In the genomic region with DNA sequence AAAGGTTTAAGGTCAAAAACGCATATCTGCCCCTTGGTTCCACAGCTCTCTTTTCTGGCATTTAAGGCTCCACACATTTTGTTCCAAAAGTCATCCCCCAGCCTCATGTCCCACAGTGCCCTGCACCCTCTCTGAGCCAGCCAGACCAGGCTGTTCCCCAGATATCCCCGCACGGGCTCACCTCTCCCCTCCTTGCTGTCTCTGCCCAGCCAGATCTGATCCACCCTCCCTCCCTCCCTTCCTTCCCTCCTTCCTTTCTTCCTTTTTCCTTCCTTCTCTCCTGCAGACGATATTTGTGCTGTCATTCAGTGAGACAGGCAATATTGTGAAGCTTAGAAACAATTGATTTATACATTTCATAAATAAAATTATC, we compare ENCODE assay signal across 11 cellular contexts. TPM values are rescaled to one million over a fixed set of nuclear protein-coding genes. Genes with fewer than 3 reads are reported as not detected.
DNase-seq lines count a peak whose midpoint lies in the region; ATAC-seq and TF ChIP-seq lines count a peak whose summit lies in the region.
"Had no signal": no experiment of that assay in that cellular context is flagged by ENCODE, and none has a peak within 500 bp of the region (broad histone marks: within the 10 kb centered on the region; RNA-seq: fewer than 3 reads in every experiment).

No MANE protein-coding gene starts in this region.

- H3K4me3 ChIP-seq in SJCRH30 (peak overlapping the region; percentile 25), esophagus (ENCODE audit: low read depth in 1 of 2, low read length in 2 of 2) (no peak overlapping the region), transverse colon (no peak overlapping the region)

- peak overlapping the region; percentile 30 to 65 (median 59) for H3K27ac Mint-ChIP-seq in nephron

- ATAC-seq in GM18505 (IDR thresholded peaks at IDR 0.05; ENCODE audit: unreplicated experiment): no peak
- ATAC-seq in GM19395 (IDR thresholded peaks at IDR 0.05; ENCODE audit: unreplicated experiment): no peak
- ATAC-seq: activated CD4-positive, CD25-positive, alpha-beta regulatory T cell treated with anti-CD3 and anti-CD28 coated beads, Interleukin-2, amount 50 U/mL, for 24 hours had no signal

- intact Hi-C loops in transverse colon (cut with DNase I; ENCODE audit: low total_unique reads): no loop called here

- TF ChIP-seq EP300 in transverse colon (IDR thresholded peaks at IDR 0.05; ENCODE audit: low read depth): no peak

- no peak overlapping the region for H3K4me3 Mint-ChIP-seq in nephron

- no peaks in the 10 kb centered on the region for H3K36me3 Mint-ChIP-seq in nephron (ENCODE audit: low read depth)

- DNase-seq in SJCRH30 (peak in 1 of 2 experiments; percentile 46), transverse colon (no peak), NCI-H524 (lab: John Stamatoyannopoulos, UW) (no peak), HuH-7 (ENCODE audit: low spot score) (no peak)
- DNase-seq: activated gamma-delta T cell treated with Interleukin-2 at 50 U/mL for 16 hours; effector CD8-positive, alpha-beta T cell had no signal

- H3K27me3 ChIP-seq in SJCRH30 (no peaks in the 10 kb centered on the region; the same call in 1 of the 2 replicates), esophagus (ENCODE audit: control insufficient read depth in 1 of 2, insufficient read depth in 2 of 2, low read length in 2 of 2) (no peaks in the 10 kb centered on the region), transverse colon (no peaks in the 10 kb centered on the region)

- peaks cover 27% of the 10 kb centered on the region for H3K4me1 Mint-ChIP-seq in nephron

- peaks cover 13% of the 10 kb centered on the region for H3K27me3 Mint-ChIP-seq in nephron (ENCODE audit: low read depth)

- H3K36me3 ChIP-seq in SJCRH30 (no peaks in the 10 kb centered on the region), esophagus (ENCODE audit: control insufficient read depth in 2 of 2, insufficient read depth in 2 of 2, low read length in 1 of 2) (no peaks in the 10 kb centered on the region), transverse colon (no peaks in the 10 kb centered on the region)

- H3K9me3 ChIP-seq in SJCRH30 (replicated peaks): no peaks in the 10 kb centered on the region
- no peaks in the 10 kb centered on the region for H3K9me3 ChIP-seq in esophagus (ENCODE audit: control insufficient read depth in 2 of 2, insufficient read depth in 1 of 2, low read depth in 1 of 2, low read length in 1 of 2)
- H3K9me3 ChIP-seq in transverse colon: no peaks in the 10 kb centered on the region

- H3K9me3 Mint-ChIP-seq in nephron: no peaks in the 10 kb centered on the region

- 18 to 25% methylated on average over 4 of the region's 4 CpGs for WGBS in esophagus, 2 donors
- 10 to 25% methylated on average over 4 of the region's 4 CpGs for WGBS in transverse colon (ENCODE audit: low coverage in 1 of 2), 2 donors

- H3K27ac ChIP-seq in SJCRH30 (peak overlapping the region; percentile 77), esophagus (ENCODE audit: low read depth in 2 of 2, low read length in 1 of 2) (peak overlapping the region; percentile 99), transverse colon (peak overlapping the region; percentile 85 to 92 (median 90))

- TF ChIP-seq POLR2A in transverse colon (IDR thresholded peaks at IDR 0.05): no peak
- TF ChIP-seq POLR2A in GM18505 (IDR thresholded peaks at IDR 0.05; ENCODE audit: borderline replicate concordance, extremely low read depth, insufficient read depth, insufficient read length): no peak

- TF ChIP-seq CTCF in nephron (IDR thresholded peaks at IDR 0.05; ENCODE audit: unreplicated experiment in 3 of 3) (no peak), transverse colon (IDR thresholded peaks at IDR 0.05) (no peak)

- H3K4me1 ChIP-seq in SJCRH30: peaks cover 27% of the 10 kb centered on the region; the same call in 1 of the 2 replicates
- peaks cover 7 to 26% of the 10 kb centered on the region in 2 donors for H3K4me1 ChIP-seq in esophagus (ENCODE audit: control insufficient read depth in 2 of 2, insufficient read depth in 2 of 2, low read length in 1 of 2)
- peaks cover 15 to 50% (median 22%) of the 10 kb centered on the region in 4 donors for H3K4me1 ChIP-seq in transverse colon

- in situ Hi-C loops in transverse colon (cut with MboI; ENCODE audit: low pct_ligation_motif_present in 1 of 4, low pct_unique_long_range_greater_than_20kb in 1 of 4, low sequenced_read_pairs in 3 of 4): no loop called here

RNA-seq across cellular contexts. Expression of a gene that starts 37.0 kb away (rescaled TPM):
- total RNA-seq in SJCRH30 (2014; rRNA removed; shearing (Covaris generic)): 18.1 and 19.4 TPM in 2 replicates
- polyA plus RNA-seq in esophagus: 100 to 1,000 TPM in 1 of 2 donors, 10 to 100 TPM in 1; 90.4 to 129 TPM
- 100 to 1,000 TPM; 469 to 701 (median 567) TPM for total RNA-seq in transverse colon

Comparison
In these comparisons a context has a peak if more than half of its experiments do, and no peak if none do; other contexts are left out.
1. RNA of a gene that starts 37.0 kb away (total RNA-seq): 469 to 701 TPM in transverse colon; 18.1 to 19.4 TPM in SJCRH30; every median in the first group is over 10 times any median in the second.
2. Peak in every context shown above with its lines, with median percentiles within 50 percentile points of each other: H3K27ac ChIP-seq.